In genomic region chr4:169010125-169011023, GRCh38 we compare ENCODE assay signal across 8 cellular contexts. TPM values are rescaled to one million over a fixed set of nuclear protein-coding genes. Genes with fewer than 3 reads are reported as not detected.
DNase-seq lines count a peak whose midpoint lies in the region; ATAC-seq and TF ChIP-seq lines count a peak whose summit lies in the region.

TSS of gene CBR4 (minus strand) at chr4:169010255. CDS start at chr4:169010089, 166 bp downstream.

- H3K4me1 Mint-ChIP-seq in dendritic cell treated with granulocyte-macrophage colony-stimulating factor and Interleukin-4, amounts not matched to agents 40 ng/mL and 50 ng/mL, for 4 days (ENCODE audit: low read depth), result peaks cover 19% of the 10 kb centered on the region

- H3K27me3 ChIP-seq in left lung, result no peaks in the 10 kb centered on the region

- H3K27ac ChIP-seq in left lung, result peak within 1 kb of the TSS; percentile 95 to 97

- H3K27me3 Mint-ChIP-seq in dendritic cell treated with granulocyte-macrophage colony-stimulating factor and Interleukin-4, amounts not matched to agents 40 ng/mL and 50 ng/mL, for 4 days, result no peaks in the 10 kb centered on the region

- H3K4me1 ChIP-seq in left lung, result peaks cover 9 to 31% of the 10 kb centered on the region in 2 donors

- peaks cover 23% of the 10 kb centered on the region for H3K36me3 Mint-ChIP-seq in dendritic cell treated with granulocyte-macrophage colony-stimulating factor and Interleukin-4, amounts not matched to agents 40 ng/mL and 50 ng/mL, for 4 days (ENCODE audit: low read depth)

- peak within 1 kb of the TSS; percentile 90 for H3K4me3 Mint-ChIP-seq in dendritic cell treated with granulocyte-macrophage colony-stimulating factor and Interleukin-4, amounts not matched to agents 40 ng/mL and 50 ng/mL, for 4 days

- no peaks in the 10 kb centered on the region for H3K9me3 Mint-ChIP-seq in dendritic cell treated with granulocyte-macrophage colony-stimulating factor and Interleukin-4, amounts not matched to agents 40 ng/mL and 50 ng/mL, for 4 days

- ATAC-seq in GM19328 (IDR thresholded peaks at IDR 0.05; ENCODE audit: unreplicated experiment) (peak; percentile 99), HG03521 (IDR thresholded peaks at IDR 0.05; ENCODE audit: unreplicated experiment) (peak; percentile 97), left lung (peak; percentile 98)

- no peaks in the 10 kb centered on the region for H3K9me3 ChIP-seq in left lung

- DNase-seq in C1 segment of cervical spinal cord (lab: John Stamatoyannopoulos, UW) (peak; percentile 78 to 99 (median 96)), NCI-H748 (lab: John Stamatoyannopoulos, UW; ENCODE audit: unreplicated experiment) (peak; percentile 97), left lung (peak; percentile 99 to 100)
- DNase-seq in activated CD4-positive, alpha-beta T cell treated with anti-CD3 and anti-CD28 coated beads, Interleukin-2, amount 50 U/mL, for 24 hours (ENCODE audit: low read depth in 1 of 2, low spot score in 1 of 2), result peak; percentile 88 to 94
- peak; percentile 94 for DNase-seq in stimulated activated CD4-positive, alpha-beta T cell treated with anti-CD3 and anti-CD28 coated beads, Interleukin-4, amount 100 ng/mL, for 1 hour

- TF ChIP-seq CTCF in left lung (IDR thresholded peaks at IDR 0.05), result peak; percentile 24 to 59

- H3K36me3 ChIP-seq in left lung, result peaks cover 0 to 11% of the 10 kb centered on the region in 2 donors

- peak within 1 kb of the TSS; percentile 96 for H3K27ac Mint-ChIP-seq in dendritic cell treated with granulocyte-macrophage colony-stimulating factor and Interleukin-4, amounts not matched to agents 40 ng/mL and 50 ng/mL, for 4 days

- peak within 1 kb of the TSS; percentile 49 to 68 for H3K4me3 ChIP-seq in left lung

- intact Hi-C loops in dendritic cell treated with granulocyte-macrophage colony-stimulating factor and Interleukin-4, amounts not matched to agents 40 ng/mL and 50 ng/mL, for 4 days (cut with micrococcal nuclease), result loop anchor here (2.0 to 10.0 kb wide), 3 partner anchors 70 to 602 kb away; partner anchors contain the start of genes NEK1 and SH3RF1
- intact Hi-C loops in left lung (cut with DNase I), result loop anchor here in 1 of 2 donors (5.0 kb wide), 1 partner anchor 467 kb away; no protein-coding TSS in a partner anchor

RNA-seq across cellular contexts. Expression of gene CBR4, which starts in this region (rescaled TPM):
- total RNA-seq in left lung, result 10 to 100 TPM; 17.6 to 18.1 TPM

Comparison
In these comparisons a context has a peak if more than half of its experiments do, and no peak if none do; other contexts are left out.
1. Peak in every context shown above with its lines: DNase-seq, ATAC-seq, H3K4me3 ChIP-seq and H3K27ac ChIP-seq.